ENCODE assay signal across 16 cellular contexts in genomic region chr12:29102739-29103138, GRCh38. TPM values are rescaled to one million over a fixed set of nuclear protein-coding genes. Genes with fewer than 3 reads are reported as not detected.
DNase-seq lines count a peak whose midpoint lies in the region; ATAC-seq and TF ChIP-seq lines count a peak whose summit lies in the region.
"Had no signal": no experiment of that assay in that cellular context is flagged by ENCODE, and none has a peak within 500 bp of the region (broad histone marks: within the 10 kb centered on the region; RNA-seq: fewer than 3 reads in every experiment).

No MANE protein-coding gene starts in this region.

- H3K4me3 Mint-ChIP-seq in activated CD4-positive, alpha-beta memory T cell treated with anti-CD3 and anti-CD28 coated beads, Interleukin-2, amount 10 ng/mL, durations not matched to agents 7 days and 5 days, result peak overlapping the region; percentile 20
- H3K4me3 Mint-ChIP-seq in activated CD4-positive, alpha-beta memory T cell treated with anti-CD3 and anti-CD28 coated beads for 36 hours, result no peak overlapping the region
- peak overlapping the region; percentile 68 for H3K4me3 Mint-ChIP-seq in activated naive CD8-positive, alpha-beta T cell
- no peak overlapping the region for H3K4me3 Mint-ChIP-seq in natural killer cell
- H3K4me3 Mint-ChIP-seq: neural progenitor cell had no signal

- ATAC-seq in natural killer cell, result no peak
- no peak for ATAC-seq in HG03342 (IDR thresholded peaks at IDR 0.05; ENCODE audit: unreplicated experiment)
- no peak for ATAC-seq in heart left ventricle
- ATAC-seq: gastroesophageal sphincter had no signal

- intact Hi-C loops in activated CD4-positive, alpha-beta memory T cell treated with anti-CD3 and anti-CD28 coated beads for 36 hours (cut with micrococcal nuclease), result loop anchor here (1.0 to 5.0 kb wide), 6 partner anchors 20 to 1280 kb away; partner anchors contain the start of gene ERGIC2
- intact Hi-C loops in natural killer cell (cut with micrococcal nuclease), result no loop called here
- intact Hi-C loops in heart left ventricle (cut with DNase I), result loop anchor here in 1 of 10 donors (2.0 kb wide), 1 partner anchor 38 kb away; no protein-coding TSS in a partner anchor

- H3K27me3 Mint-ChIP-seq in activated CD4-positive, alpha-beta memory T cell treated with anti-CD3 and anti-CD28 coated beads, Interleukin-2, amount 10 ng/mL, durations not matched to agents 7 days and 5 days, result peaks cover 4% of the 10 kb centered on the region
- H3K27me3 Mint-ChIP-seq in activated CD4-positive, alpha-beta memory T cell treated with anti-CD3 and anti-CD28 coated beads for 36 hours, result no peaks in the 10 kb centered on the region
- H3K27me3 Mint-ChIP-seq in activated naive CD8-positive, alpha-beta T cell, result no peaks in the 10 kb centered on the region
- no peaks in the 10 kb centered on the region for H3K27me3 Mint-ChIP-seq in natural killer cell (ENCODE audit: low read depth in 2 of 2)
- H3K27me3 Mint-ChIP-seq: stimulated activated naive B cell treated with anti-CD40 and anti-IgM and Interleukin-4, amounts not matched to agents 10 μg/mL and 1 μg/mL and 100 μg/mL, for 72 hours had no signal

- peaks cover 12% of the 10 kb centered on the region for H3K9me3 Mint-ChIP-seq in activated CD4-positive, alpha-beta memory T cell treated with anti-CD3 and anti-CD28 coated beads, Interleukin-2, amount 10 ng/mL, durations not matched to agents 7 days and 5 days
- H3K9me3 Mint-ChIP-seq in activated CD4-positive, alpha-beta memory T cell treated with anti-CD3 and anti-CD28 coated beads for 36 hours, result peaks cover 12% of the 10 kb centered on the region
- peaks cover 4% of the 10 kb centered on the region for H3K9me3 Mint-ChIP-seq in activated naive CD8-positive, alpha-beta T cell (ENCODE audit: low read depth)
- no peaks in the 10 kb centered on the region for H3K9me3 Mint-ChIP-seq in natural killer cell

- 27 to 36% (median 32%) methylated on average over 2 of the region's 2 CpGs for WGBS in heart left ventricle, 4 donors

- CTCF ChIA-PET in activated CD4-positive, alpha-beta memory T cell treated with anti-CD3 and anti-CD28 coated beads, Interleukin-2, amount 10 ng/mL, durations not matched to agents 7 days and 5 days (lab: Charles Lee), result interaction anchor here (1.3 to 1.6 kb wide), 2 partner anchors 15 to 46 kb away, joined by 3 to 6 read pairs; partner anchors contain the start of gene FAR2
- CTCF ChIA-PET in activated CD4-positive, alpha-beta memory T cell treated with anti-CD3 and anti-CD28 coated beads for 36 hours (lab: Charles Lee), result interaction anchor here (1.0 to 1.7 kb wide), 2 partner anchors 14 to 215 kb away, joined by 3 to 6 read pairs; no protein-coding TSS in a partner anchor

- in situ Hi-C loops in G401 (cut with HindIII; ENCODE audit: low sequenced_read_pairs), result no loop called here

- DNase-seq in activated CD4-positive, alpha-beta memory T cell treated with anti-CD3 and anti-CD28 coated beads, Interleukin-2, amount 10 ng/mL, durations not matched to agents 7 days and 5 days, result no peak
- no peak for DNase-seq in activated CD4-positive, alpha-beta memory T cell treated with anti-CD3 and anti-CD28 coated beads for 36 hours
- peak; percentile 30 for DNase-seq in NB4 (ENCODE audit: low read depth)
- no peak for DNase-seq in natural killer cell
- no peak for DNase-seq in G401 (ENCODE audit: low spot score)
- no peak for DNase-seq in heart left ventricle
- DNase-seq: DMS79 treated with DMSO at 0.1 percent for 48 hours, GOT3, NCI-H2227 treated with DMSO at 0.1 percent for 48 hours, WERI-Rb-1 had no signal

- POLR2A ChIA-PET in activated CD4-positive, alpha-beta memory T cell treated with anti-CD3 and anti-CD28 coated beads, Interleukin-2, amount 10 ng/mL, durations not matched to agents 7 days and 5 days (lab: Charles Lee), result interaction anchor here (1.1 to 4.9 kb wide), 5 partner anchors 10 to 279 kb away, joined by 3 to 31 read pairs (median 3); partner anchors contain the start of genes ERGIC2 and FAR2
- POLR2A ChIA-PET in activated CD4-positive, alpha-beta memory T cell treated with anti-CD3 and anti-CD28 coated beads for 36 hours (lab: Charles Lee), result no interaction called here

- peaks cover 36% of the 10 kb centered on the region for H3K4me1 Mint-ChIP-seq in activated CD4-positive, alpha-beta memory T cell treated with anti-CD3 and anti-CD28 coated beads, Interleukin-2, amount 10 ng/mL, durations not matched to agents 7 days and 5 days
- H3K4me1 Mint-ChIP-seq in activated CD4-positive, alpha-beta memory T cell treated with anti-CD3 and anti-CD28 coated beads for 36 hours (ENCODE audit: low read depth), result peaks cover 32% of the 10 kb centered on the region
- H3K4me1 Mint-ChIP-seq in activated naive CD8-positive, alpha-beta T cell (ENCODE audit: low read depth), result peaks cover 41% of the 10 kb centered on the region
- H3K4me1 Mint-ChIP-seq in natural killer cell, result peaks cover 24 to 29% of the 10 kb centered on the region in 2 donors
- H3K4me1 Mint-ChIP-seq: neural progenitor cell had no signal

- peaks cover 8% of the 10 kb centered on the region for H3K36me3 Mint-ChIP-seq in activated CD4-positive, alpha-beta memory T cell treated with anti-CD3 and anti-CD28 coated beads, Interleukin-2, amount 10 ng/mL, durations not matched to agents 7 days and 5 days (ENCODE audit: low read depth)
- peaks cover 9% of the 10 kb centered on the region for H3K36me3 Mint-ChIP-seq in activated CD4-positive, alpha-beta memory T cell treated with anti-CD3 and anti-CD28 coated beads for 36 hours
- peaks cover 5% of the 10 kb centered on the region for H3K36me3 Mint-ChIP-seq in activated naive CD8-positive, alpha-beta T cell
- peaks cover 8% of the 10 kb centered on the region for H3K36me3 Mint-ChIP-seq in natural killer cell
- H3K36me3 Mint-ChIP-seq: neural progenitor cell had no signal

- peak overlapping the region; percentile 48 for H3K4me3 ChIP-seq in NB4 (ENCODE audit: low read depth, low read length)
- peak overlapping the region in 1 of 12 donors; percentile 33 for H3K4me3 ChIP-seq in heart left ventricle
- H3K4me3 ChIP-seq: gastroesophageal sphincter, neural progenitor cell, tibial nerve had no signal

- H3K27me3 ChIP-seq in heart left ventricle, result no peaks in the 10 kb centered on the region
- H3K27me3 ChIP-seq: gastroesophageal sphincter, neural progenitor cell, tibial nerve had no signal

- TF ChIP-seq POLR2A in NB4 (IDR thresholded peaks at IDR 0.05; ENCODE audit: extremely low read depth, insufficient read length) (no peak), heart left ventricle (IDR thresholded peaks at IDR 0.05) (no peak)

- peak overlapping the region; percentile 93 for H3K27ac Mint-ChIP-seq in activated CD4-positive, alpha-beta memory T cell treated with anti-CD3 and anti-CD28 coated beads, Interleukin-2, amount 10 ng/mL, durations not matched to agents 7 days and 5 days
- H3K27ac Mint-ChIP-seq in activated CD4-positive, alpha-beta memory T cell treated with anti-CD3 and anti-CD28 coated beads for 36 hours, result no peak overlapping the region
- peak overlapping the region; percentile 86 for H3K27ac Mint-ChIP-seq in activated naive CD8-positive, alpha-beta T cell
- peak overlapping the region; percentile 80 to 90 for H3K27ac Mint-ChIP-seq in natural killer cell
- H3K27ac Mint-ChIP-seq: neural progenitor cell had no signal

- H3K9me3 ChIP-seq in heart left ventricle, result peaks cover 0 to 14% (median 0%) of the 10 kb centered on the region in 12 donors
- H3K9me3 ChIP-seq: gastroesophageal sphincter had no signal

- H3K27ac ChIP-seq in heart left ventricle, result peak overlapping the region in 1 of 12 donors; percentile 82
- H3K27ac ChIP-seq: gastroesophageal sphincter, neural progenitor cell, WERI-Rb-1 had no signal

- no peak for TF ChIP-seq CTCF in NB4 (IDR thresholded peaks at IDR 0.05; ENCODE audit: low read depth, low read length)
- no peak for TF ChIP-seq CTCF in natural killer cell (IDR thresholded peaks at IDR 0.05)
- no peak for TF ChIP-seq CTCF in heart left ventricle (IDR thresholded peaks at IDR 0.05)

- peaks cover 0 to 29% (median 0%) of the 10 kb centered on the region in 12 donors for H3K4me1 ChIP-seq in heart left ventricle
- H3K4me1 ChIP-seq: gastroesophageal sphincter, neural progenitor cell had no signal

- H3K36me3 ChIP-seq in heart left ventricle, result no peaks in the 10 kb centered on the region
- H3K36me3 ChIP-seq: gastroesophageal sphincter, neural progenitor cell, tibial nerve, WERI-Rb-1 had no signal

RNA-seq across cellular contexts. Expression of gene FAR2, which starts 46.3 kb away (rescaled TPM):
- total RNA-seq in activated CD4-positive, alpha-beta memory T cell treated with anti-CD3 and anti-CD28 coated beads, Interleukin-2, amount 10 ng/mL, durations not matched to agents 7 days and 5 days, result 10 to 100 TPM; 19.1 to 19.9 TPM
- total RNA-seq in activated CD4-positive, alpha-beta memory T cell treated with anti-CD3 and anti-CD28 coated beads for 36 hours, result 1 to 10 TPM; 9.2 to 9.9 TPM
- total RNA-seq in natural killer cell (1 to 10 TPM; 1.5 to 3.5 (median 1.7) TPM), heart left ventricle (10 to 100 TPM in 1 of 9 donors, 1 to 10 TPM in 8; 1.1 to 11.6 (median 3.1) TPM)
- not detected in 2 replicates for total RNA-seq in G401 (2014; rRNA removed; shearing (Covaris generic))
- 1 to 10 TPM; 1.5 to 3.0 TPM for polyA plus RNA-seq in heart left ventricle

Comparison
In these comparisons a context has a peak if more than half of its experiments do, and no peak if none do; other contexts are left out.
1. H3K4me3 Mint-ChIP-seq: peak in activated CD4-positive, alpha-beta memory T cell treated with anti-CD3 and anti-CD28 coated beads, Interleukin-2, amount 10 ng/mL, durations not matched to agents 7 days and 5 days (single experiment) and activated naive CD8-positive, alpha-beta T cell (single experiment); none in activated CD4-positive, alpha-beta memory T cell treated with anti-CD3 and anti-CD28 coated beads for 36 hours (single experiment) and natural killer cell (single experiment).